ENCODE assay signal across 8 cellular contexts in the genomic region with DNA sequence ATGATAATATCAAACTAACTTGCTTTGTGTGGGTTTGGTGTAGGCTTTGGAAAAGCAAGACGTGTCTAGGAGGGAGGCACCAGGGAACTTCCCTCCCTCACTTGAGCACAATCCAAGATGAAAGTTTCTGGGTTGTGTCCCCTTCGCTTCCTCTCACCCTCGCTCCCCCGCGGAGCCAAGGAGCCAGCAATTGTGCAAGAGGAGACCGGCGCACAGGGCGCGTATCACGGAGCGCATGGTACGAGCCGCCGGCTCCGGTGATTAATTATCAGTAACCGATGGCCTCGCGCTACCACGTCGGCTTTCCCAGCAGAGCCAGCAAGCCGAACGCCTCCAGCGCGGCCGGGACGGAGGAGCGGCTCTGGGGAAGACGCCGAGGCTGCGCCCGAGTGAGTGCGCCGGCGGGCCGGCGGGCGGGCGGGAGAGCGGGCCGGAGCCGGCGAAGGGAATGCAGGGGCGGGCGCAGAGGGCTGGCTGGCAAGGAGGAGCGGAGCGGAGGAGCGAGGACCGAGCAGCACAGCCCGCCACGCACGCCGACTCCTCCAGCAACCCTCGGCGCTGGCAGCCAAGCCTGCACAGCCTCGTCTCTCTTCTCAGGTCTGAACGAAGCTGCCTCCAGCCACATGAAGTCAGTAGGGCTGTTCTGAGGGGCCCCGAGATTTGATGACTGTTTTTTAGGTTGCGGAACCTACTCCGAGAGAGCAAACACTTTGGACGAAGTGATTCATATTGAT.
A peak's percentile ranks its signal among the peaks of the same experiment; 100 is the strongest.
DNase-seq lines count a peak whose midpoint lies in the region; ATAC-seq and TF ChIP-seq lines count a peak whose summit lies in the region.

No MANE protein-coding gene starts in this region.

- H3K36me3 ChIP-seq in left lung: no peaks in the 10 kb centered on the region
- no peaks in the 10 kb centered on the region for H3K36me3 ChIP-seq in stomach smooth muscle (ENCODE audit: control insufficient read depth in 2 of 2, insufficient read depth in 2 of 2, low read length in 2 of 2)

- intact Hi-C loops in dorsolateral prefrontal cortex (cut with DNase I) (no loop called here), left lung (cut with DNase I) (no loop called here)

- DNase-seq in SIG-M5 treated with dmso at 0.1 percent for 504 hours (lab: John Stamatoyannopoulos, UW; ENCODE audit: unreplicated experiment) (peak; percentile 24), SIG-M5 (lab: John Stamatoyannopoulos, UW) (no peak), OCI-M1 (lab: John Stamatoyannopoulos, UW) (peak; percentile 8), dorsolateral prefrontal cortex (peak in 9 of 10 donors; percentile 13 to 64 (median 46)), left lung (peak; percentile 59 to 86)

- H3K4me1 ChIP-seq in left lung (peaks cover 3 to 16% of the 10 kb centered on the region in 2 donors), stomach smooth muscle (ENCODE audit: control insufficient read depth, insufficient read depth, low read length) (peaks cover 4% of the 10 kb centered on the region)

- no peak for TF ChIP-seq CTCF in dorsolateral prefrontal cortex (IDR thresholded peaks at IDR 0.05 in 54 of 56, conservative IDR thresholded peaks at IDR 0.05 in 2 of 56; ENCODE audit: low read depth in 1 of 56, partially characterized antibody in 56 of 56)
- TF ChIP-seq CTCF in left lung (IDR thresholded peaks at IDR 0.05): no peak

- peak overlapping the region in 24 of 59 donors; percentile 12 to 82 (median 45) for H3K27ac ChIP-seq in dorsolateral prefrontal cortex
- H3K27ac ChIP-seq in left lung: peak overlapping the region; percentile 83 to 91
- H3K27ac ChIP-seq in stomach smooth muscle (ENCODE audit: low read length): peak overlapping the region; percentile 85

- H3K9me3 ChIP-seq in left lung (no peaks in the 10 kb centered on the region), stomach smooth muscle (ENCODE audit: control insufficient read depth in 2 of 2, low read length in 2 of 2) (no peaks in the 10 kb centered on the region)

- peak; percentile 80 for ATAC-seq in left lung
- ATAC-seq in GM21786 (IDR thresholded peaks at IDR 0.05; ENCODE audit: unreplicated experiment): no peak
- ATAC-seq in GM18511 (IDR thresholded peaks at IDR 0.05; ENCODE audit: unreplicated experiment): no peak

- peak overlapping the region; percentile 75 for H3K9ac ChIP-seq in stomach smooth muscle (ENCODE audit: low read length in 2 of 2)

- H3K4me3 ChIP-seq in dorsolateral prefrontal cortex: peak overlapping the region; percentile 35 to 75 (median 61)
- H3K4me3 ChIP-seq in left lung: peak overlapping the region; percentile 37 to 44
- peak overlapping the region; percentile 76 to 80 for H3K4me3 ChIP-seq in stomach smooth muscle (ENCODE audit: low read length in 2 of 2)

- H3K27me3 ChIP-seq in dorsolateral prefrontal cortex (peaks cover 0 to 55% (median 21%) of the 10 kb centered on the region in 45 donors), left lung (peaks cover 0 to 39% of the 10 kb centered on the region in 2 donors), stomach smooth muscle (ENCODE audit: control insufficient read depth in 1 of 2, insufficient read depth in 2 of 2, low read length in 2 of 2) (no peaks in the 10 kb centered on the region)
